In genomic region chr9:5499889-5500398, GRCh38 we compare ENCODE assay signal across 10 cellular contexts. TPM values are rescaled to one million over a fixed set of nuclear protein-coding genes. Genes with fewer than 3 reads are reported as not detected.
A peak's percentile ranks its signal among the peaks of the same experiment; 100 is the strongest.
DNase-seq lines count a peak whose midpoint lies in the region; ATAC-seq and TF ChIP-seq lines count a peak whose summit lies in the region.
"Had no signal": no experiment of that assay in that cellular context is flagged by ENCODE, and none has a peak within 500 bp of the region (broad histone marks: within the 10 kb centered on the region; RNA-seq: fewer than 3 reads in every experiment).

No MANE protein-coding gene starts in this region.

- ATAC-seq in natural killer cell: no peak
- no peak for ATAC-seq in HG02759 (IDR thresholded peaks at IDR 0.05; ENCODE audit: unreplicated experiment)
- ATAC-seq: activated CD8-positive, alpha-beta T cell treated with anti-CD3 and anti-CD28 coated beads for 36 hours had no signal

- DNase-seq in EH (ENCODE audit: low read depth) (peak; percentile 78), NCI-H2081 treated with DMSO at 0.1 percent for 48 hours (lab: John Stamatoyannopoulos, UW) (peak; percentile 40), epithelial cell of esophagus (ENCODE audit: low read depth) (peak; percentile 35), natural killer cell (no peak), NCI-H2227 (lab: John Stamatoyannopoulos, UW; ENCODE audit: unreplicated experiment) (no peak), posterior vena cava (ENCODE audit: low spot score) (no peak)
- no peak for DNase-seq in activated T-cell treated with anti-CD3 and anti-CD28 coated beads, Interleukin-2, amount 50 U/mL, for 24 hours
- DNase-seq: activated CD8-positive, alpha-beta T cell treated with anti-CD3 and anti-CD28 coated beads for 36 hours; stimulated activated CD4-positive, alpha-beta T cell treated with anti-CD3 and anti-CD28 coated beads, Interleukin-4, amount 100 ng/mL, for 4 hours had no signal

- TF ChIP-seq CTCF in epithelial cell of esophagus (IDR thresholded peaks at IDR 0.05; ENCODE audit: insufficient read depth, low read depth, low read length, missing control alignments) (no peak), natural killer cell (IDR thresholded peaks at IDR 0.05) (no peak)

- peaks cover 13 to 21% of the 10 kb centered on the region in 2 donors for H3K27me3 Mint-ChIP-seq in natural killer cell (ENCODE audit: low read depth in 2 of 2)
- H3K27me3 Mint-ChIP-seq in activated T-cell treated with anti-CD3 and anti-CD28 coated beads, Interleukin-2, amount 50 U/mL, for 24 hours: no peaks in the 10 kb centered on the region
- H3K27me3 Mint-ChIP-seq: activated CD8-positive, alpha-beta T cell treated with anti-CD3 and anti-CD28 coated beads for 36 hours had no signal

- H3K36me3 Mint-ChIP-seq in natural killer cell: no peaks in the 10 kb centered on the region
- no peaks in the 10 kb centered on the region for H3K36me3 Mint-ChIP-seq in activated T-cell treated with anti-CD3 and anti-CD28 coated beads, Interleukin-2, amount 50 U/mL, for 24 hours (ENCODE audit: low read depth)

- intact Hi-C loops in natural killer cell (cut with micrococcal nuclease): no loop called here
- intact Hi-C loops in posterior vena cava (cut with DNase I): loop anchor here in 1 of 2 donors (10.0 kb wide), 1 partner anchor 185 kb away; no protein-coding TSS in a partner anchor

- H3K4me1 Mint-ChIP-seq in natural killer cell: peaks cover 13 to 14% of the 10 kb centered on the region in 2 donors
- H3K4me1 Mint-ChIP-seq in activated T-cell treated with anti-CD3 and anti-CD28 coated beads, Interleukin-2, amount 50 U/mL, for 24 hours (ENCODE audit: low read depth): peaks cover 10% of the 10 kb centered on the region

- H3K4me3 ChIP-seq in epithelial cell of esophagus (ENCODE audit: low read length): no peak overlapping the region

- peaks cover 0 to 2% of the 10 kb centered on the region in 2 donors for H3K9me3 Mint-ChIP-seq in natural killer cell
- H3K9me3 Mint-ChIP-seq in activated T-cell treated with anti-CD3 and anti-CD28 coated beads, Interleukin-2, amount 50 U/mL, for 24 hours: peaks cover 17% of the 10 kb centered on the region

- H3K4me3 Mint-ChIP-seq in natural killer cell: peak overlapping the region; percentile 25
- H3K4me3 Mint-ChIP-seq in activated T-cell treated with anti-CD3 and anti-CD28 coated beads, Interleukin-2, amount 50 U/mL, for 24 hours: no peak overlapping the region
- H3K4me3 Mint-ChIP-seq: activated CD8-positive, alpha-beta T cell treated with anti-CD3 and anti-CD28 coated beads for 36 hours had no signal

- no peak overlapping the region for H3K27ac Mint-ChIP-seq in natural killer cell
- H3K27ac Mint-ChIP-seq in activated T-cell treated with anti-CD3 and anti-CD28 coated beads, Interleukin-2, amount 50 U/mL, for 24 hours: no peak overlapping the region
- H3K27ac Mint-ChIP-seq: activated CD8-positive, alpha-beta T cell treated with anti-CD3 and anti-CD28 coated beads for 36 hours had no signal

RNA-seq across cellular contexts. Expression of gene PDCD1LG2, which starts 10.4 kb away (rescaled TPM):
- total RNA-seq in natural killer cell (1 to 10 TPM in 1 of 3 donors, under 1 TPM in 2; 0.14 to 1.2 (median 0.16) TPM), posterior vena cava (1 to 10 TPM; 4.2 to 5.4 TPM)

RNA-seq across cellular contexts. Expression of gene CD274, which starts 49.6 kb away (rescaled TPM):
- total RNA-seq in natural killer cell (1 to 10 TPM; 4.9 to 7.2 (median 6.0) TPM), posterior vena cava (1 to 10 TPM; 3.1 to 3.5 TPM)

Comparison
In these comparisons a context has a peak if more than half of its experiments do, and no peak if none do; other contexts are left out.
1. DNase-seq: peak in EH (single experiment), NCI-H2081 treated with DMSO at 0.1 percent for 48 hours (single experiment) and epithelial cell of esophagus (single experiment); none in natural killer cell (single experiment), NCI-H2227 (single experiment), activated T-cell treated with anti-CD3 and anti-CD28 coated beads, Interleukin-2, amount 50 U/mL, for 24 hours (single experiment) and posterior vena cava (single experiment).